In the genomic region with DNA sequence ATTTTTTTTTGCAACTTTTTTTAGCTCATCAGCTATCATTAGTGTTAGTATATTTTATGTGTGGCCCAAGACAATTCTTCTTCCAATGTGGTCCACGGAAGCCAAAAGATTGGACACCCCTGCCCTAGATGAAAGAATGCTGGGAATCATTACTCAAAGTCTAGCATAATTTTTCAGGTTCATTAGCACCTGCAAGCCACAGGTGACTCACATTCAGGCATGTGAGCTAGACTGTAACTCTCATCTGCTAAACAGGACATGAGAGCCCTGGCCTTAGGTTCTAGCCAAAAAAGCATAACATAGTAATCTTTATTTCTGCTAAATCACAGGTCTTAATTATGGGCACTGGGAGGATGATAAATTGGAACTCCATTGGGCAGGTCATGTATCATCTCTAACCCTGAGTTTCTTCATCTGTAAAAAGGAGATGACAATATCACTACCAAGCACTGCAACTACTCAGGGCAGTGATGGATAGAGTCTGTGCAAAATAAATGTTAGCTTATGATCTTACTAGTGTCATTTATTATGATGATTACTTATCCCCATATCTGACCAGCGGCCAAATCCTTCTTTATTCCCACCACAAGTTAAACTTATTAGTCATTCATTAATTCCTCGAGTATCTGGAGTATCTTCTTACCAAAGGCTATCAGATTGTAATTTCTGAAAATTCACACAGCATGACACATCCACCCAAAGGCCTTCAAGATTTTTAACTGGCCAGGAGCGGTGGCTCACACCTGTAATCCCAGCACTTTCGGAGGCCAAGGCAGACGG, we compare ENCODE assay signal across 19 cellular contexts.
"Had no signal": no experiment of that assay in that cellular context is flagged by ENCODE, and none has a peak within 500 bp of the region (broad histone marks: within the 10 kb centered on the region; RNA-seq: fewer than 3 reads in every experiment).

No MANE protein-coding gene starts in this region.

- DNase-seq: activated CD4-positive, alpha-beta T cell treated with anti-CD3 and anti-CD28 coated beads, Interleukin-2, amount 50 U/mL, for 1 hour; activated CD8-positive, alpha-beta memory T cell treated with anti-CD3 and anti-CD28 coated beads for 24 hours; activated effector memory CD4-positive, alpha-beta T cell treated with anti-CD3 and anti-CD28 coated beads, Interleukin-2, amount 50 U/mL, for 16 hours; activated T-cell treated with anti-CD3 and anti-CD28 coated beads, Interleukin-2, amount 50 U/mL, for 72 hours; effector memory CD8-positive, alpha-beta T cell; foreskin melanocyte; glutamatergic neuron; kidney; left ventricle myocardium inferior; mammary epithelial cell; midbrain; occipital lobe; posterior cingulate gyrus; stimulated activated CD4-positive, alpha-beta T cell treated with anti-CD3 and anti-CD28 coated beads, Interleukin-12 subunit alpha, Interleukin-12 subunit beta, amount 100 ng/mL, for 4 hours; stimulated activated naive CD8-positive, alpha-beta T cell treated with anti-CD3 and anti-CD28 coated beads, Interleukin-15, Interleukin-2, amounts not matched to agents 100 U/mL and 50 U/mL, for 24 hours; substantia nigra had no signal

- H3K27me3 ChIP-seq: tibial nerve, vagina had no signal

- H3K4me3 ChIP-seq: left ventricle myocardium inferior, tibial nerve, vagina had no signal

- H3K36me3 ChIP-seq: vagina had no signal

- ATAC-seq: activated CD4-positive, CD25-positive, alpha-beta regulatory T cell treated with anti-CD3 and anti-CD28 coated beads, Interleukin-2, amount 50 U/mL, for 24 hours; activated T-cell treated with anti-CD3 and anti-CD28 coated beads, Interleukin-2, amount 50 U/mL, for 72 hours; effector memory CD8-positive, alpha-beta T cell; stimulated activated naive CD8-positive, alpha-beta T cell treated with anti-CD3 and anti-CD28 coated beads, Interleukin-15, Interleukin-2, amounts not matched to agents 100 U/mL and 50 U/mL, for 24 hours had no signal

- H3K27ac ChIP-seq: left ventricle myocardium inferior, tibial nerve, vagina had no signal
